In genomic region chr5:173010547-173011464, GRCh38 we compare ENCODE assay signal across 1 cellular context.
TF ChIP-seq lines count a peak whose summit lies in the region.

No MANE protein-coding gene starts in this region.

TF ChIP-seq in H1, 55 proteins besides CTCF, POLR2A, EP300 and RAD21:
- TF ChIP-seq TAF7 (optimal IDR thresholded peaks at IDR 0.05; ENCODE audit: borderline replicate concordance, low read depth, low read length), result no peak
- no peak for TF ChIP-seq ZNF274 (IDR thresholded peaks at IDR 0.05; ENCODE audit: borderline replicate concordance, extremely low read depth, low read length)
- TF ChIP-seq SIRT6 (IDR thresholded peaks at IDR 0.05; ENCODE audit: low read length), result no peak
- TF ChIP-seq CTBP2 (IDR thresholded peaks at IDR 0.05; ENCODE audit: borderline replicate concordance, insufficient read depth, insufficient read length, low read length), result no peak
- no peak for TF ChIP-seq BCL11A (IDR thresholded peaks at IDR 0.05; ENCODE audit: low read depth in 2 of 2, low read length in 2 of 2)
- no peak for TF ChIP-seq E2F6 (IDR thresholded peaks at IDR 0.05)
